In the genomic region with DNA sequence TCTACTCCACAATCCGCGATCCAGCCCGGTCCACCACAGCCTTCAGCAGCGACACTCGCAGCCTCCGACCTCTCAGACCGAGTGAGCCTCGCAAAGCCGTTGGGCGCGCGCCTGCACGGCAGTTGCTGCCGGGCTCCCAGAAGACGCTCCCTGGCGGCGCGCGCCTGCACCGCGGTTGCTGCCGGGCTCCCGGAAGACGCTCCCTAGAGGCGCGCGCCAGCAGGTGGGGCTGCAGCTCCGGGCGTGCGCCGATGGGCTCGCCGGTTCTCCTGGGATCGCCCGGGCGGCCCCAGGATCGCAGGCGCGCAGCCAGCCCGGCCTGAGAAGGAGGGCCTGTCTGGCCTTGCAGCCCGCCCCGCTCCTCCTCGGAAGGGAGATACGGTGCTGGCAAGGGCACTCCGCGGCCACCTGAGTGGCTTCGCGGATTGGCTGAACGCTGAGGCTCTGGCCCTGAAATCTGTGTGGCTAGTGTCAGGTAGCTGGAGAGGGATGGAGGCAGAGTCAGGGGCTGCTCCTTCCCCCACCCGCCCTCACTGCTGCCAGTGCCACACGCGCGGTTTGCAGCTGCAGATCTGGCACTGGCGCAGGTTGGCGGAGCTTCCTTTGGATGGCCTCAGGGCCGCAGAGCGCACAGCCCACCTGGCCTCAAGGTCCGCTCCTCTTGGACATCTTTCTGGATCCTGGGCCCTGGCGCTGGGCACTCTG, we compare ENCODE assay signal across 8 cellular contexts.
A peak's percentile ranks its signal among the peaks of the same experiment; 100 is the strongest.
DNase-seq lines count a peak whose midpoint lies in the region; ATAC-seq, FAIRE-seq and TF ChIP-seq lines count a peak whose summit lies in the region.
"Not testable (repeated sequence)": the region's sequence is repeated elsewhere in the genome, so short reads cannot be mapped to it uniquely, and the experiment has no call there.

No MANE protein-coding gene starts in this region.

- not testable (repeated sequence) for H2BK5ac ChIP-seq in trophoblast cell (ENCODE audit: low read depth, low read length, poor library complexity)

- POLR2A ChIA-PET in K562 (lab: Yijun Ruan, JAX) = not testable (repeated sequence)

- not testable (repeated sequence) for H3K9ac ChIP-seq in K562 (ENCODE audit: insufficient read depth in 1 of 2, low read depth in 2 of 2, low read length in 2 of 2); trophoblast cell (ENCODE audit: low read length)

- H3K18ac ChIP-seq in trophoblast cell (ENCODE audit: low read length) = not testable (repeated sequence)

- BruUV-seq in K562 (replicated peaks; lab: Mats Ljungman, UMichigan) = not testable (repeated sequence)

- CTCF ChIA-PET in K562 (lab: Yijun Ruan, JAX; ENCODE audit: low intra/inter-chr PET ratio) = not testable (repeated sequence)

- ATAC-seq in GM21786 (IDR thresholded peaks at IDR 0.05; ENCODE audit: unreplicated experiment) (peak; percentile 100), HG03460 (IDR thresholded peaks at IDR 0.05; ENCODE audit: unreplicated experiment) (peak; percentile 100), K562 (peak; percentile 100), heart left ventricle (peak; percentile 77 to 98 (median 88))

- H3K4me1 ChIP-seq in K562 (replicated peaks in 1 of 2; ENCODE audit: control insufficient read depth in 2 of 2, insufficient read depth in 2 of 2, low read length in 2 of 2); heart left ventricle; trophoblast cell (ENCODE audit: control insufficient read depth in 1 of 2, insufficient read depth in 2 of 2, low read length in 2 of 2); testis: not testable (repeated sequence)

- not testable (repeated sequence) for H2BK12ac ChIP-seq in trophoblast cell (ENCODE audit: low read length)

- H3K9me3 ChIP-seq in K562 (replicated peaks; ENCODE audit: control insufficient read depth, insufficient read depth, low read depth, low read length); heart left ventricle; trophoblast cell (ENCODE audit: insufficient read depth, low read depth, low read length); testis: not testable (repeated sequence)

- H3K27ac Mint-ChIP-seq in T-helper 2 cell treated with Interferon-gamma antibody and Interleukin-4, amounts not matched to agents 5 μg/mL and 100 μg/mL, for 36 hours = not testable (repeated sequence)

- H3K23ac ChIP-seq in trophoblast cell (ENCODE audit: low read length) = not testable (repeated sequence)

- H3K4me3 ChIP-seq in GM12865 (ENCODE audit: low read depth, low read length); K562; trophoblast cell (ENCODE audit: low read depth, low read length); testis: not testable (repeated sequence)
- peak overlapping the region in 9 of 12 donors; percentile 12 to 50 (median 41) for H3K4me3 ChIP-seq in heart left ventricle

- H3K79me2 ChIP-seq in K562 (ENCODE audit: control insufficient read depth, insufficient read depth, low read length); trophoblast cell (ENCODE audit: control insufficient read depth, insufficient read depth, low read length, poor library complexity): not testable (repeated sequence)

- 65% methylated on average over 4 of the region's 59 CpGs for WGBS in K562 (ENCODE audit: insufficient coverage, low coverage, missing lambda C conversion rate)
- 0 to 1% (median 1%) methylated on average over 3 to 40 of the region's 59 CpGs; no CpG with 5 or more reads in 1 of the 4 donors for WGBS in heart left ventricle, 4 donors
- WGBS in trophoblast cell (ENCODE audit: extremely low coverage, insufficient coverage, insufficient read length) = no CpG with 5 or more reads among the region's 59 CpGs
- WGBS in testis, 2 donors = 0% methylated on average over 11 of the region's 59 CpGs; no CpG with 5 or more reads in 1 of the 2 donors

- H2AK5ac ChIP-seq in trophoblast cell (ENCODE audit: low read length) = not testable (repeated sequence)

- intact Hi-C loops in K562 (cut with micrococcal nuclease); heart left ventricle (cut with DNase I); testis (cut with DNase I; ENCODE audit: low total_unique reads): not testable (repeated sequence)

- H3K36me3 Mint-ChIP-seq in T-helper 2 cell treated with Interferon-gamma antibody and Interleukin-4, amounts not matched to agents 5 μg/mL and 100 μg/mL, for 36 hours (ENCODE audit: low read depth) = not testable (repeated sequence)

- not testable (repeated sequence) for H3K36me3 ChIP-seq in K562 (ENCODE audit: control insufficient read depth, insufficient read depth, low read length); heart left ventricle; trophoblast cell (ENCODE audit: control insufficient read depth in 1 of 2, insufficient read depth in 2 of 2, low read length in 2 of 2); testis (ENCODE audit: low read depth, missing control alignments)

- H3K4me3 Mint-ChIP-seq in T-helper 2 cell treated with Interferon-gamma antibody and Interleukin-4, amounts not matched to agents 5 μg/mL and 100 μg/mL, for 36 hours = not testable (repeated sequence)

- H4K20me1 ChIP-seq in K562 (replicated peaks; ENCODE audit: control insufficient read depth, insufficient read depth, low read length) = not testable (repeated sequence)

- FAIRE-seq in K562 (lab: Jason Lieb, UNC) = not testable (repeated sequence)

- not testable (repeated sequence) for H4K91ac ChIP-seq in trophoblast cell (ENCODE audit: low read depth, low read length)

- H3K4me1 Mint-ChIP-seq in T-helper 2 cell treated with Interferon-gamma antibody and Interleukin-4, amounts not matched to agents 5 μg/mL and 100 μg/mL, for 36 hours (ENCODE audit: low read depth) = not testable (repeated sequence)

- H4K12ac ChIP-seq in trophoblast cell (ENCODE audit: low read depth, low read length) = not testable (repeated sequence)

- H3K14ac ChIP-seq in trophoblast cell (ENCODE audit: low read length) = not testable (repeated sequence)

- H3K27me3 Mint-ChIP-seq in T-helper 2 cell treated with Interferon-gamma antibody and Interleukin-4, amounts not matched to agents 5 μg/mL and 100 μg/mL, for 36 hours (ENCODE audit: low read depth) = not testable (repeated sequence)

- not testable (repeated sequence) for TF ChIP-seq RAD21 in K562 (CRISPR knock-in tag; conservative IDR thresholded peaks at IDR 0.05 in 1 of 2, IDR thresholded peaks at IDR 0.05 in 1 of 2)

- in situ Hi-C loops in K562 (cut with MboI) = not testable (repeated sequence)

- DNase-seq in GM12865 (ENCODE audit: low read depth) (peak; percentile 72), K562 (ENCODE audit: extremely low read depth in 1 of 4, low spot score in 3 of 4) (peak in 1 of 4 experiments; percentile 55), heart left ventricle (peak; percentile 8 to 73 (median 34)), trophoblast cell (peak; percentile 17 to 71), testis (peak; percentile 65)
- DNase-seq in T-helper 2 cell treated with Interferon-gamma antibody and Interleukin-4, amounts not matched to agents 5 μg/mL and 100 μg/mL, for 36 hours (ENCODE audit: low spot score) = peak; percentile 63

- not testable (repeated sequence) for H3K27ac ChIP-seq in K562 (ENCODE audit: extremely low read depth, low read depth, low read length); heart left ventricle; trophoblast cell (ENCODE audit: low read depth, low read length); testis

- TF ChIP-seq EP300 in K562 (IDR thresholded peaks at IDR 0.05; ENCODE audit: low read length) = not testable (repeated sequence)

- H2BK120ac ChIP-seq in trophoblast cell (ENCODE audit: insufficient read depth, low read length, poor library complexity) = not testable (repeated sequence)

- not testable (repeated sequence) for H3K9me3 Mint-ChIP-seq in T-helper 2 cell treated with Interferon-gamma antibody and Interleukin-4, amounts not matched to agents 5 μg/mL and 100 μg/mL, for 36 hours

- TF ChIP-seq POLR2A in K562 (conservative IDR thresholded peaks at IDR 0.05); heart left ventricle (IDR thresholded peaks at IDR 0.05); testis (IDR thresholded peaks at IDR 0.05): not testable (repeated sequence)

- H3K4me2 ChIP-seq in K562 (ENCODE audit: insufficient read depth, low read length) = not testable (repeated sequence)
- H3K4me2 ChIP-seq in trophoblast cell (ENCODE audit: low read length) = peak overlapping the region; percentile 58

- H3K27me3 ChIP-seq in K562 (ENCODE audit: control insufficient read depth in 2 of 2, insufficient read depth in 2 of 2, low read length in 2 of 2); heart left ventricle; trophoblast cell (ENCODE audit: insufficient read depth, low read length); testis: not testable (repeated sequence)

- H2AFZ ChIP-seq in K562 (ENCODE audit: low read depth, low read length); trophoblast cell (ENCODE audit: insufficient read depth, low read length, poor library complexity): not testable (repeated sequence)

- peak; percentile 34 for TF ChIP-seq CTCF in GM12865 (IDR thresholded peaks at IDR 0.05; ENCODE audit: insufficient read depth, low read depth, low read length, missing control alignments)
- peak in 1 of 3 experiments; percentile 36; a peak in 3 of 6 replicates for TF ChIP-seq CTCF in K562 (IDR thresholded peaks at IDR 0.05 in 2 of 3, conservative IDR thresholded peaks at IDR 0.05 in 1 of 3; ENCODE audit: insufficient read depth in 2 of 3, low read depth in 1 of 3, low read length in 3 of 3)
- TF ChIP-seq CTCF in heart left ventricle (IDR thresholded peaks at IDR 0.05) = peak in 7 of 12 donors; percentile 12 to 40 (median 29)
- TF ChIP-seq CTCF in testis (IDR thresholded peaks at IDR 0.05) = peak in 1 of 3 experiments; percentile 25

- H3K4ac ChIP-seq in trophoblast cell (ENCODE audit: low read depth, low read length) = not testable (repeated sequence)

- H4K8ac ChIP-seq in trophoblast cell (ENCODE audit: low read depth, low read length) = not testable (repeated sequence)

- H3K9me1 ChIP-seq in K562 (ENCODE audit: control insufficient read depth, insufficient read depth, low read length) = not testable (repeated sequence)

- H3K79me1 ChIP-seq in trophoblast cell (ENCODE audit: low read length) = not testable (repeated sequence)
